Comparison of ENCODE assay signal across 38 cellular contexts in genomic region chr22:29831186-29831921, GRCh38. TPM values are rescaled to one million over a fixed set of nuclear protein-coding genes. Genes with fewer than 3 reads are reported as not detected.
DNase-seq lines count a peak whose midpoint lies in the region; ATAC-seq, FAIRE-seq and TF ChIP-seq lines count a peak whose summit lies in the region.
"Had no signal": no experiment of that assay in that cellular context is flagged by ENCODE, and none has a peak within 500 bp of the region (broad histone marks: within the 10 kb centered on the region; RNA-seq: fewer than 3 reads in every experiment).

No MANE protein-coding gene starts in this region.

- H3K36me3 Mint-ChIP-seq in T-helper 17 cell (ENCODE audit: low read depth) = peaks cover 5% of the 10 kb centered on the region
- H3K36me3 Mint-ChIP-seq in naive thymus-derived CD4-positive, alpha-beta T cell = peaks cover 18 to 47% (median 28%) of the 10 kb centered on the region in 5 donors

- in situ Hi-C loops in GM12878 (cut with MboI) = no loop called here

- H3K27me3 ChIP-seq in GM12878 (replicated peaks in 1 of 2; ENCODE audit: control insufficient read depth in 2 of 2, insufficient read depth in 2 of 2, low read length in 1 of 2) (no peaks in the 10 kb centered on the region), right atrium auricular region (no peaks in the 10 kb centered on the region), smooth muscle cell (ENCODE audit: low read depth) (no peaks in the 10 kb centered on the region)
- H3K27me3 ChIP-seq in naive thymus-derived CD4-positive, alpha-beta T cell (ENCODE audit: control insufficient read depth in 2 of 2, insufficient read depth in 2 of 2, low read length in 2 of 2) = no peaks in the 10 kb centered on the region
- H3K27me3 ChIP-seq: breast epithelium, colonic mucosa, left lung, Peyer's patch had no signal

- BruUV-seq in GM12878 (replicated peaks; lab: Mats Ljungman, UMichigan) = TSS peak; percentile 0

- no peaks in the 10 kb centered on the region for H3K9me3 Mint-ChIP-seq in naive thymus-derived CD4-positive, alpha-beta T cell
- H3K9me3 Mint-ChIP-seq: activated B cell treated with CpG ODN at 0.5 μM for 24 hours; activated CD4-positive, alpha-beta T cell treated with anti-CD3 and anti-CD28 coated beads, Interleukin-2, amount 10 ng/mL, durations not matched to agents 7 days and 5 days; activated naive CD4-positive, alpha-beta T cell treated with anti-CD3 and anti-CD28 coated beads, Interleukin-2, amount 50 U/mL, for 24 hours; activated T-helper 1 cell treated with anti-CD3 and anti-CD28 coated beads, Interleukin-12 subunit alpha, Interleukin-12 subunit beta, Interleukin-2, Interleukin-4 antibody, amounts not matched to agents 30 ng/mL and 10 ng/mL and 1 ng/mL, durations not matched to agents 14 hours and 24 hours and 36 hours; naive B cell had no signal

- no peaks in the 10 kb centered on the region for H3K4me1 ChIP-seq in GM12878 (ENCODE audit: control insufficient read depth, insufficient read depth, low read length)
- peaks cover 0 to 51% of the 10 kb centered on the region in 2 donors for H3K4me1 ChIP-seq in right atrium auricular region
- H3K4me1 ChIP-seq in smooth muscle cell (ENCODE audit: low read depth) = no peaks in the 10 kb centered on the region
- H3K4me1 ChIP-seq in naive thymus-derived CD4-positive, alpha-beta T cell (ENCODE audit: control insufficient read depth in 2 of 2, insufficient read depth in 2 of 2, low read length in 2 of 2) = peaks cover 0 to 4% of the 10 kb centered on the region in 2 donors
- H3K4me1 ChIP-seq: breast epithelium, prostate gland had no signal

- DNase-seq in T-helper 17 cell = no peak
- no peak for DNase-seq in GM12878 (ENCODE audit: low read depth, low spot score)
- DNase-seq in right atrium auricular region (ENCODE audit: low spot score) = no peak
- DNase-seq in smooth muscle cell (lab: John Stamatoyannopoulos, UW; ENCODE audit: unreplicated experiment) = no peak
- DNase-seq in stimulated activated CD8-positive, alpha-beta memory T cell treated with anti-CD3 and anti-CD28 coated beads, Interleukin-4, amount 100 ng/mL, for 48 hours = no peak
- no peak for DNase-seq in mesenteric fat pad (ENCODE audit: low spot score)
- DNase-seq in naive thymus-derived CD4-positive, alpha-beta T cell = no peak
- DNase-seq: activated B cell treated with CpG ODN at 0.5 μM for 24 hours; activated CD4-positive, alpha-beta T cell treated with anti-CD3 and anti-CD28 coated beads, Interleukin-2, amount 10 ng/mL, durations not matched to agents 7 days and 5 days; activated CD8-positive, alpha-beta memory T cell treated with anti-CD3 and anti-CD28 coated beads, Interleukin-2, amount 10 ng/mL, durations not matched to agents 7 days and 5 days; anterior cingulate cortex; C1 segment of cervical spinal cord; Calu3; colonic mucosa; DND-41; effector memory CD4-positive, alpha-beta T cell; GF-D8; glutamatergic neuron; KBM-7; left lung; midbrain; naive B cell; NCI-H1092; NCI-H1694 treated with DMSO at 0.1 percent for 48 hours; NCI-H446; NCI-H774; occipital lobe; Peyer's patch; SIG-M5; stimulated activated naive CD4-positive, alpha-beta T cell treated with Interleukin-2 at 50 U/mL for 16 hours; SW 1271; T-helper 9 cell had no signal

- TF ChIP-seq RAD21 in GM12878 (IDR thresholded peaks at IDR 0.05; ENCODE audit: insufficient read depth, low read depth, low read length) = no peak

- ATAC-seq in T-helper 17 cell (no peak), GM12878 (no peak), HG02852 (IDR thresholded peaks at IDR 0.05; ENCODE audit: unreplicated experiment) (no peak)
- ATAC-seq in naive thymus-derived CD4-positive, alpha-beta T cell = no peak
- ATAC-seq: activated CD8-positive, alpha-beta memory T cell treated with anti-CD3 and anti-CD28 coated beads, Interleukin-2, amount 10 ng/mL, durations not matched to agents 7 days and 5 days; left lung had no signal

- CTCF ChIA-PET in GM12878 (lab: Yijun Ruan, JAX) = interaction anchor here (0.6 to 0.7 kb wide), 2 partner anchors 147 to 174 kb away, joined by 4 read pairs; no protein-coding TSS in a partner anchor
- CTCF ChIA-PET in naive thymus-derived CD4-positive, alpha-beta T cell (lab: Charles Lee) = no interaction called here

- peaks cover 22% of the 10 kb centered on the region for H3F3A ChIP-seq in smooth muscle cell (ENCODE audit: low read depth)

- H3K4me1 Mint-ChIP-seq in T-helper 17 cell = peaks cover 28% of the 10 kb centered on the region
- H3K4me1 Mint-ChIP-seq in naive thymus-derived CD4-positive, alpha-beta T cell = peaks cover 27 to 50% (median 39%) of the 10 kb centered on the region in 7 donors

- H2AFZ ChIP-seq in GM12878 (ENCODE audit: control insufficient read depth, low read depth, low read length) (no peak overlapping the region), smooth muscle cell (ENCODE audit: low read depth) (no peak overlapping the region)

- intact Hi-C loops in GM12878 (cut with micrococcal nuclease; ENCODE audit: unreplicated experiment) = no loop called here
- intact Hi-C loops in naive thymus-derived CD4-positive, alpha-beta T cell (cut with micrococcal nuclease) = no loop called here

- H3K4me3 Mint-ChIP-seq in T-helper 17 cell = no peak overlapping the region
- H3K4me3 Mint-ChIP-seq in naive thymus-derived CD4-positive, alpha-beta T cell = no peak overlapping the region
- H3K4me3 Mint-ChIP-seq: activated B cell treated with CpG ODN at 0.5 μM for 24 hours; activated CD4-positive, alpha-beta T cell treated with anti-CD3 and anti-CD28 coated beads, Interleukin-2, amount 10 ng/mL, durations not matched to agents 7 days and 5 days; activated CD8-positive, alpha-beta memory T cell treated with anti-CD3 and anti-CD28 coated beads, Interleukin-2, amount 10 ng/mL, durations not matched to agents 7 days and 5 days; activated naive CD4-positive, alpha-beta T cell treated with anti-CD3 and anti-CD28 coated beads, Interleukin-2, amount 50 U/mL, for 24 hours; activated T-helper 1 cell treated with anti-CD3 and anti-CD28 coated beads, Interleukin-12 subunit alpha, Interleukin-12 subunit beta, Interleukin-2, Interleukin-4 antibody, amounts not matched to agents 30 ng/mL and 10 ng/mL and 1 ng/mL, durations not matched to agents 14 hours and 24 hours and 36 hours; naive B cell had no signal

- peak overlapping the region; percentile 59 for H3K27ac Mint-ChIP-seq in T-helper 17 cell
- peak overlapping the region in 1 of 9 donors; percentile 89 for H3K27ac Mint-ChIP-seq in naive thymus-derived CD4-positive, alpha-beta T cell
- H3K27ac Mint-ChIP-seq: activated B cell treated with CpG ODN at 0.5 μM for 24 hours; activated CD4-positive, alpha-beta T cell treated with anti-CD3 and anti-CD28 coated beads, Interleukin-2, amount 10 ng/mL, durations not matched to agents 7 days and 5 days; activated CD8-positive, alpha-beta memory T cell treated with anti-CD3 and anti-CD28 coated beads, Interleukin-2, amount 10 ng/mL, durations not matched to agents 7 days and 5 days; activated naive CD4-positive, alpha-beta T cell treated with anti-CD3 and anti-CD28 coated beads, Interleukin-2, amount 50 U/mL, for 24 hours; activated T-helper 1 cell treated with anti-CD3 and anti-CD28 coated beads, Interleukin-12 subunit alpha, Interleukin-12 subunit beta, Interleukin-2, Interleukin-4 antibody, amounts not matched to agents 30 ng/mL and 10 ng/mL and 1 ng/mL, durations not matched to agents 14 hours and 24 hours and 36 hours had no signal

- H3K9ac ChIP-seq in GM12878 (ENCODE audit: control insufficient read depth, insufficient read depth, low read length) = no peak overlapping the region
- H3K9ac ChIP-seq in smooth muscle cell (ENCODE audit: low read depth) = no peak overlapping the region

- WGBS in GM12878 (ENCODE audit: insufficient coverage, insufficient replicate concordance, low lambda C conversion rate, missing lambda C conversion rate) = 71% methylated on average over 8 of the region's 8 CpGs
- WGBS in smooth muscle cell (ENCODE audit: low lambda C conversion rate) = 67% methylated on average over 8 of the region's 8 CpGs

- H3K79me2 ChIP-seq in GM12878 (ENCODE audit: control insufficient read depth, insufficient read depth, low read length) (peaks cover 8% of the 10 kb centered on the region), smooth muscle cell (ENCODE audit: low read depth) (peaks cover 7% of the 10 kb centered on the region)

- no peak for FAIRE-seq in GM12878 (lab: Jason Lieb, UNC)
- FAIRE-seq: islet of Langerhans had no signal

- H4K20me1 ChIP-seq in GM12878 (ENCODE audit: control insufficient read depth, insufficient read depth) (no peaks in the 10 kb centered on the region), smooth muscle cell (ENCODE audit: low read depth) (peaks cover 5% of the 10 kb centered on the region)

- H3K9me3 ChIP-seq in T-helper 17 cell (ENCODE audit: control insufficient read depth, low read length, poor library complexity, severe bottlenecking) (no peaks in the 10 kb centered on the region), GM12878 (replicated peaks; ENCODE audit: control insufficient read depth, insufficient read depth, low read length) (no peaks in the 10 kb centered on the region), right atrium auricular region (no peaks in the 10 kb centered on the region), smooth muscle cell (replicated peaks; ENCODE audit: low read depth) (no peaks in the 10 kb centered on the region)
- no peaks in the 10 kb centered on the region for H3K9me3 ChIP-seq in naive thymus-derived CD4-positive, alpha-beta T cell (ENCODE audit: control insufficient read depth in 2 of 3, low read length in 3 of 3)
- H3K9me3 ChIP-seq: breast epithelium, colonic mucosa, left lung, Peyer's patch, prostate gland had no signal

- H3K4me3 ChIP-seq in GM12878 (no peak overlapping the region), right atrium auricular region (no peak overlapping the region), smooth muscle cell (no peak overlapping the region)
- H3K4me3 ChIP-seq in naive thymus-derived CD4-positive, alpha-beta T cell (ENCODE audit: low read length) = no peak overlapping the region
- H3K4me3 ChIP-seq: breast epithelium, colonic mucosa, left lung, Peyer's patch, prostate gland had no signal

- H3K36me3 ChIP-seq in GM12878 (ENCODE audit: control insufficient read depth in 2 of 2, insufficient read depth in 2 of 2, low read length in 1 of 2) (peaks cover 4 to 21% of the 10 kb centered on the region in 2 experiments), right atrium auricular region (peaks cover 17% of the 10 kb centered on the region), smooth muscle cell (ENCODE audit: low read depth) (no peaks in the 10 kb centered on the region)
- H3K36me3 ChIP-seq in naive thymus-derived CD4-positive, alpha-beta T cell (ENCODE audit: control insufficient read depth in 2 of 3, insufficient read depth in 3 of 3, low read length in 3 of 3) = peaks cover 5 to 74% (median 25%) of the 10 kb centered on the region in 3 experiments
- H3K36me3 ChIP-seq: breast epithelium had no signal

- TF ChIP-seq POLR2A in GM12878 (IDR thresholded peaks at IDR 0.05; ENCODE audit: low read depth, low read length) = no peak

- no peak for TF ChIP-seq EP300 in GM12878 (IDR thresholded peaks at IDR 0.05; ENCODE audit: borderline replicate concordance in 1 of 2, control insufficient read depth in 1 of 2, low read depth in 2 of 2, low read length in 2 of 2)

- no peaks in the 10 kb centered on the region for H3K27me3 Mint-ChIP-seq in T-helper 17 cell
- H3K27me3 Mint-ChIP-seq in naive thymus-derived CD4-positive, alpha-beta T cell = no peaks in the 10 kb centered on the region
- H3K27me3 Mint-ChIP-seq: activated B cell treated with CpG ODN at 0.5 μM for 24 hours; activated CD4-positive, alpha-beta T cell treated with anti-CD3 and anti-CD28 coated beads, Interleukin-2, amount 10 ng/mL, durations not matched to agents 7 days and 5 days; activated CD8-positive, alpha-beta memory T cell treated with anti-CD3 and anti-CD28 coated beads, Interleukin-2, amount 10 ng/mL, durations not matched to agents 7 days and 5 days; activated naive CD4-positive, alpha-beta T cell treated with anti-CD3 and anti-CD28 coated beads, Interleukin-2, amount 50 U/mL, for 24 hours; naive B cell had no signal

- H3K27ac ChIP-seq in GM12878 (ENCODE audit: control insufficient read depth, insufficient read depth) (no peak overlapping the region), right atrium auricular region (peak overlapping the region; percentile 53 to 89), smooth muscle cell (ENCODE audit: low read depth) (peak overlapping the region; percentile 83)
- H3K27ac ChIP-seq in naive thymus-derived CD4-positive, alpha-beta T cell (ENCODE audit: low read depth, low read length) = no peak overlapping the region
- H3K27ac ChIP-seq: breast epithelium, colonic mucosa, left lung, Peyer's patch, prostate gland had no signal

- SMC1A ChIA-PET in GM12878 (lab: Charles Lee; ENCODE audit: uncharacterized antibody, unreplicated experiment) = interaction anchor here (0.7 kb wide), 1 partner anchor 10 kb away, joined by 5 read pairs; no protein-coding TSS in a partner anchor

- POLR2A ChIA-PET in GM12878 (lab: Charles Lee) = interaction anchor here (1.2 kb wide), 1 partner anchor 10 kb away, joined by 3 read pairs; no protein-coding TSS in a partner anchor
- POLR2A ChIA-PET in naive thymus-derived CD4-positive, alpha-beta T cell (lab: Charles Lee) = no interaction called here

- no peak overlapping the region for H3K4me2 ChIP-seq in GM12878 (ENCODE audit: control insufficient read depth, insufficient read depth)
- peak overlapping the region; percentile 62 for H3K4me2 ChIP-seq in smooth muscle cell

- RAD21 ChIA-PET in GM12878 (lab: Charles Lee; ENCODE audit: unreplicated experiment) = no interaction called here

- no peak for TF ChIP-seq CTCF in GM12878 (IDR thresholded peaks at IDR 0.05 in 2 of 3, conservative IDR thresholded peaks at IDR 0.05 in 1 of 3; ENCODE audit: control insufficient read depth in 2 of 3, extremely low read depth in 1 of 3, insufficient read depth in 1 of 3, low read depth in 3 of 3, low read length in 3 of 3)
- TF ChIP-seq CTCF in right atrium auricular region (IDR thresholded peaks at IDR 0.05) = no peak
- TF ChIP-seq CTCF in smooth muscle cell (IDR thresholded peaks at IDR 0.05; ENCODE audit: borderline replicate concordance, insufficient read depth, poor library complexity, severe bottlenecking) = no peak

RNA-seq across cellular contexts. Expression of gene ASCC2, which starts 6.7 kb away (rescaled TPM):
- 10 to 100 TPM; 65.9 to 79.8 TPM for total RNA-seq in T-helper 17 cell
- total RNA-seq in GM12878 (2013; cell fraction: nucleolus; rRNA removed) = 109 and 129 TPM in 2 replicates
- total RNA-seq in GM12878 (2014; rRNA removed) = 37.4 and 47.0 TPM in 2 replicates
- 38.3 and 39.1 TPM in 2 replicates for total RNA-seq in GM12878 (2014; rRNA removed; fragmentation: Illumina TruSeq; extraction: Trizol)
- total RNA-seq in GM12878 (2021) = 62.1 and 67.9 TPM in 2 replicates
- 30.0 TPM for polyA plus RNA-seq in GM12878 (2011; ENCODE audit: low read depth)
- polyA plus RNA-seq in GM12878 (2011; rRNA removed) = 27.1 and 53.0 TPM in 2 replicates
- 60.6 and 63.1 TPM in 2 replicates for polyA plus RNA-seq in GM12878 (2011; cell fraction: cytosol; rRNA removed)
- polyA plus RNA-seq in GM12878 (2011; cell fraction: nucleus; rRNA removed) = 87.3 and 103 TPM in 2 replicates
- polyA plus RNA-seq in GM12878 (2012) = 42.4 and 48.3 TPM in 2 replicates
- 51.0 and 60.1 TPM in 2 replicates for polyA plus RNA-seq in GM12878 (2014; fragmentation: Illumina TruSeq; extraction: Trizol)
- polyA plus RNA-seq in GM12878 (2014; fragmentation: Nextera tagmentation; extraction: Ambion mirVana) = 1 to 10 TPM; 5.3 to 6.4 TPM
- 60.7 and 61.9 TPM in 2 replicates for polyA plus RNA-seq in GM12878 (2014; rRNA removed)
- polyA plus RNA-seq in GM12878 (2016; fragmentation: Nextera tagmentation; extraction: Ambion mirVana) = 10 to 100 TPM; 89.0 to 91.4 TPM
- 63.0 and 100 TPM in 2 replicates for polyA minus RNA-seq in GM12878 (2011; rRNA and poly(A)+ RNA removed)
- polyA minus RNA-seq in GM12878 (2011; cell fraction: cytosol; rRNA and poly(A)+ RNA removed) = 22.6 and 28.3 TPM in 2 replicates
- polyA minus RNA-seq in GM12878 (2011; cell fraction: nucleus; rRNA and poly(A)+ RNA removed) = 49.1 and 96.4 TPM in 2 replicates
- total RNA-seq in right atrium auricular region = 10 to 100 TPM; 24.3 to 37.5 TPM
- total RNA-seq in smooth muscle cell = 27.8 and 32.1 TPM in 2 replicates
- 58.9 and 81.0 TPM in 2 replicates for polyA plus RNA-seq in smooth muscle cell
- total RNA-seq in mesenteric fat pad = 73.9 TPM
- 100 to 1,000 TPM in 1 of 5 experiments, 10 to 100 TPM in 4; 90.2 to 101 (median 93.8) TPM for total RNA-seq in naive thymus-derived CD4-positive, alpha-beta T cell
- 10 to 100 TPM; 48.7 to 79.3 TPM for polyA plus RNA-seq in naive thymus-derived CD4-positive, alpha-beta T cell

RNA-seq across cellular contexts. Expression of gene MTMR3, which starts 51.6 kb away (rescaled TPM):
- total RNA-seq in T-helper 17 cell = 10 to 100 TPM; 53.9 to 55.7 TPM
- 117 and 123 TPM in 2 replicates for total RNA-seq in GM12878 (2013; cell fraction: nucleolus; rRNA removed)
- 11.2 and 13.5 TPM in 2 replicates for total RNA-seq in GM12878 (2014; rRNA removed)
- total RNA-seq in GM12878 (2014; rRNA removed; fragmentation: Illumina TruSeq; extraction: Trizol) = 8.7 and 9.0 TPM in 2 replicates
- total RNA-seq in GM12878 (2021) = 17.5 and 23.7 TPM in 2 replicates
- 7.3 TPM for polyA plus RNA-seq in GM12878 (2011; ENCODE audit: low read depth)
- 15.6 and 23.6 TPM in 2 replicates for polyA plus RNA-seq in GM12878 (2011; rRNA removed)
- polyA plus RNA-seq in GM12878 (2011; cell fraction: cytosol; rRNA removed) = 16.2 and 19.9 TPM in 2 replicates
- polyA plus RNA-seq in GM12878 (2011; cell fraction: nucleus; rRNA removed) = 99.0 and 124 TPM in 2 replicates
- 11.0 and 11.9 TPM in 2 replicates for polyA plus RNA-seq in GM12878 (2012)
- 9.6 and 14.2 TPM in 2 replicates for polyA plus RNA-seq in GM12878 (2014; fragmentation: Illumina TruSeq; extraction: Trizol)
- polyA plus RNA-seq in GM12878 (2014; fragmentation: Nextera tagmentation; extraction: Ambion mirVana) = 1 to 10 TPM; 1.4 to 1.9 TPM
- polyA plus RNA-seq in GM12878 (2014; rRNA removed) = 13.1 and 13.8 TPM in 2 replicates
- polyA plus RNA-seq in GM12878 (2016; fragmentation: Nextera tagmentation; extraction: Ambion mirVana) = 1 to 10 TPM; 9.6 to 9.9 TPM
- polyA minus RNA-seq in GM12878 (2011; rRNA and poly(A)+ RNA removed) = 37.7 and 44.5 TPM in 2 replicates
- polyA minus RNA-seq in GM12878 (2011; cell fraction: cytosol; rRNA and poly(A)+ RNA removed) = 9.6 and 12.4 TPM in 2 replicates
- 22.4 and 46.2 TPM in 2 replicates for polyA minus RNA-seq in GM12878 (2011; cell fraction: nucleus; rRNA and poly(A)+ RNA removed)
- 10 to 100 TPM; 27.2 to 38.1 TPM for total RNA-seq in right atrium auricular region
- 33.0 and 48.9 TPM in 2 replicates for total RNA-seq in smooth muscle cell
- 15.8 and 21.0 TPM in 2 replicates for polyA plus RNA-seq in smooth muscle cell
- total RNA-seq in mesenteric fat pad = 52.8 TPM
- 10 to 100 TPM; 33.2 to 88.7 (median 64.6) TPM for total RNA-seq in naive thymus-derived CD4-positive, alpha-beta T cell
- 10 to 100 TPM; 14.2 to 24.5 TPM for polyA plus RNA-seq in naive thymus-derived CD4-positive, alpha-beta T cell

Comparison
In these comparisons a context has a peak if more than half of its experiments do, and no peak if none do; other contexts are left out.
1. H3K27ac ChIP-seq: peak in right atrium auricular region (2 of 2) and smooth muscle cell (single experiment); none in GM12878 (single experiment) and naive thymus-derived CD4-positive, alpha-beta T cell (single experiment).